ENCODE assay signal across 10 cellular contexts in genomic region chr10:118732253-118733194, GRCh38. TPM values are rescaled to one million over a fixed set of nuclear protein-coding genes. Genes with fewer than 3 reads are reported as not detected.
DNase-seq lines count a peak whose midpoint lies in the region; ATAC-seq and TF ChIP-seq lines count a peak whose summit lies in the region.
"Had no signal": no experiment of that assay in that cellular context is flagged by ENCODE, and none has a peak within 500 bp of the region (broad histone marks: within the 10 kb centered on the region; RNA-seq: fewer than 3 reads in every experiment).

No MANE protein-coding gene starts in this region.

- no peaks in the 10 kb centered on the region for H3K9me3 Mint-ChIP-seq in activated CD4-positive, alpha-beta T cell treated with anti-CD3 and anti-CD28 coated beads, Interleukin-2, amount 10 ng/mL, durations not matched to agents 7 days and 5 days
- no peaks in the 10 kb centered on the region for H3K9me3 Mint-ChIP-seq in activated naive CD8-positive, alpha-beta T cell treated with anti-CD3 and anti-CD28 coated beads, Interleukin-2, amount 10 ng/mL, durations not matched to agents 7 days and 5 days

- H3K27me3 ChIP-seq in parathyroid adenoma (ENCODE audit: control insufficient read depth, insufficient read depth, low read length) = no peaks in the 10 kb centered on the region
- H3K27me3 ChIP-seq: pancreas had no signal

- H3K4me1 Mint-ChIP-seq in activated CD4-positive, alpha-beta T cell treated with anti-CD3 and anti-CD28 coated beads, Interleukin-2, amount 10 ng/mL, durations not matched to agents 7 days and 5 days = peaks cover 56% of the 10 kb centered on the region
- peaks cover 53% of the 10 kb centered on the region for H3K4me1 Mint-ChIP-seq in activated naive CD8-positive, alpha-beta T cell treated with anti-CD3 and anti-CD28 coated beads, Interleukin-2, amount 10 ng/mL, durations not matched to agents 7 days and 5 days

- CTCF ChIA-PET in activated CD4-positive, alpha-beta T cell treated with anti-CD3 and anti-CD28 coated beads, Interleukin-2, amount 10 ng/mL, durations not matched to agents 7 days and 5 days (lab: Charles Lee) = interaction anchor here (0.5 to 1.6 kb wide), 4 partner anchors 13 to 203 kb away, joined by 3 to 6 read pairs (median 4); partner anchors contain the start of gene CACUL1

- peaks cover 19% of the 10 kb centered on the region for H3K4me1 ChIP-seq in parathyroid adenoma

- ATAC-seq in HG02885 (IDR thresholded peaks at IDR 0.05; ENCODE audit: poor library complexity, unreplicated experiment) (peak; percentile 37), GM19324 (IDR thresholded peaks at IDR 0.05; ENCODE audit: low FRiP score, unreplicated experiment) (no peak)
- ATAC-seq in activated naive CD8-positive, alpha-beta T cell treated with anti-CD3 and anti-CD28 coated beads, Interleukin-2, amount 10 ng/mL, durations not matched to agents 7 days and 5 days (ENCODE audit: low read depth) = peak; percentile 74
- ATAC-seq: A549 had no signal

- TF ChIP-seq CTCF in parathyroid adenoma (IDR thresholded peaks at IDR 0.05) = no peak

- peaks cover 14% of the 10 kb centered on the region for H3K79me2 ChIP-seq in parathyroid adenoma

- peaks cover 10% of the 10 kb centered on the region for H3K36me3 Mint-ChIP-seq in activated CD4-positive, alpha-beta T cell treated with anti-CD3 and anti-CD28 coated beads, Interleukin-2, amount 10 ng/mL, durations not matched to agents 7 days and 5 days (ENCODE audit: low read depth)
- peaks cover 3% of the 10 kb centered on the region for H3K36me3 Mint-ChIP-seq in activated naive CD8-positive, alpha-beta T cell treated with anti-CD3 and anti-CD28 coated beads, Interleukin-2, amount 10 ng/mL, durations not matched to agents 7 days and 5 days

- POLR2A ChIA-PET in activated CD4-positive, alpha-beta T cell treated with anti-CD3 and anti-CD28 coated beads, Interleukin-2, amount 10 ng/mL, durations not matched to agents 7 days and 5 days (lab: Charles Lee) = no interaction called here
- POLR2A ChIA-PET in activated naive CD8-positive, alpha-beta T cell treated with anti-CD3 and anti-CD28 coated beads, Interleukin-2, amount 10 ng/mL, durations not matched to agents 7 days and 5 days (lab: Charles Lee) = interaction anchor here (6.1 kb wide), 1 partner anchor 22 kb away, joined by 35 read pairs; the partner anchor contains the start of gene CACUL1

- H3K9ac ChIP-seq in parathyroid adenoma = no peak overlapping the region

- H2AFZ ChIP-seq in parathyroid adenoma = no peak overlapping the region

- H3K4me3 ChIP-seq in parathyroid adenoma (ENCODE audit: low read depth, low read length) = no peak overlapping the region
- H3K4me3 ChIP-seq: A549, pancreas had no signal

- no peak overlapping the region for H3K27ac ChIP-seq in parathyroid adenoma
- H3K27ac ChIP-seq: A549, pancreas had no signal

- no peaks in the 10 kb centered on the region for H3K27me3 Mint-ChIP-seq in activated CD4-positive, alpha-beta T cell treated with anti-CD3 and anti-CD28 coated beads, Interleukin-2, amount 10 ng/mL, durations not matched to agents 7 days and 5 days
- H3K27me3 Mint-ChIP-seq in activated naive CD8-positive, alpha-beta T cell treated with anti-CD3 and anti-CD28 coated beads, Interleukin-2, amount 10 ng/mL, durations not matched to agents 7 days and 5 days = no peaks in the 10 kb centered on the region

- peak overlapping the region; percentile 44 for H3K4me3 Mint-ChIP-seq in activated CD4-positive, alpha-beta T cell treated with anti-CD3 and anti-CD28 coated beads, Interleukin-2, amount 10 ng/mL, durations not matched to agents 7 days and 5 days
- H3K4me3 Mint-ChIP-seq in activated naive CD8-positive, alpha-beta T cell treated with anti-CD3 and anti-CD28 coated beads, Interleukin-2, amount 10 ng/mL, durations not matched to agents 7 days and 5 days = peak overlapping the region; percentile 74

- peak overlapping the region; percentile 13 for H3K4me2 ChIP-seq in parathyroid adenoma (ENCODE audit: low read length)
- H3K4me2 ChIP-seq: A549 had no signal

- peak; percentile 24 for DNase-seq in activated CD4-positive, alpha-beta T cell treated with anti-CD3 and anti-CD28 coated beads, Interleukin-2, amount 10 ng/mL, durations not matched to agents 7 days and 5 days
- DNase-seq in activated CD4-positive, alpha-beta T cell treated with anti-CD3 and anti-CD28 coated beads, Interleukin-2, amount 50 U/mL, for 4 hours = no peak
- DNase-seq in activated naive CD8-positive, alpha-beta T cell treated with anti-CD3 and anti-CD28 coated beads, Interleukin-2, amount 10 ng/mL, durations not matched to agents 7 days and 5 days = no peak
- DNase-seq in MV-4-11 (lab: John Stamatoyannopoulos, UW) = no peak
- DNase-seq in DMS153 treated with DMSO at 0.1 percent for 48 hours (lab: John Stamatoyannopoulos, UW; ENCODE audit: unreplicated experiment) = no peak
- DNase-seq: pancreas had no signal

- peak overlapping the region; percentile 77 for H3K27ac Mint-ChIP-seq in activated CD4-positive, alpha-beta T cell treated with anti-CD3 and anti-CD28 coated beads, Interleukin-2, amount 10 ng/mL, durations not matched to agents 7 days and 5 days
- H3K27ac Mint-ChIP-seq in activated naive CD8-positive, alpha-beta T cell treated with anti-CD3 and anti-CD28 coated beads, Interleukin-2, amount 10 ng/mL, durations not matched to agents 7 days and 5 days = peak overlapping the region; percentile 82

- no peaks in the 10 kb centered on the region for H3K9me3 ChIP-seq in parathyroid adenoma (ENCODE audit: control insufficient read depth, low read length)
- H3K9me3 ChIP-seq: A549, pancreas had no signal

- H3K36me3 ChIP-seq in parathyroid adenoma (ENCODE audit: control insufficient read depth, insufficient read depth, low read length) = no peaks in the 10 kb centered on the region
- H3K36me3 ChIP-seq: pancreas had no signal

RNA-seq across cellular contexts. Expression of gene CACUL1, which starts 22.2 kb away (rescaled TPM):
- total RNA-seq in activated CD4-positive, alpha-beta T cell treated with anti-CD3 and anti-CD28 coated beads, Interleukin-2, amount 10 ng/mL, durations not matched to agents 7 days and 5 days = 10 to 100 TPM; 27.5 to 27.6 TPM
- 10 to 100 TPM; 26.3 to 31.3 TPM for total RNA-seq in activated naive CD8-positive, alpha-beta T cell treated with anti-CD3 and anti-CD28 coated beads, Interleukin-2, amount 10 ng/mL, durations not matched to agents 7 days and 5 days
